1 cellular context compared by ENCODE assay signal in genomic region chr17:2259769-2260536, GRCh38.
A peak's percentile ranks its signal among the peaks of the same experiment; 100 is the strongest.
TF ChIP-seq lines count a peak whose summit lies in the region.

No MANE protein-coding gene starts in this region.

TF ChIP-seq in GM12878, 131 proteins besides CTCF, POLR2A, EP300 and RAD21 (continues in another document):
- TF ChIP-seq PKNOX1 (IDR thresholded peaks at IDR 0.05), result peak; percentile 55
- peak; percentile 77; the same call in 1 of the 2 replicates for TF ChIP-seq ZBED1 (IDR thresholded peaks at IDR 0.05; ENCODE audit: borderline replicate concordance)
- no peak for TF ChIP-seq REST (IDR thresholded peaks at IDR 0.05; ENCODE audit: low read depth, low read length)
- TF ChIP-seq POLR2AphosphoS2 (IDR thresholded peaks at IDR 0.05; ENCODE audit: low read depth, low read length), result no peak
- TF ChIP-seq KLF5 (IDR thresholded peaks at IDR 0.05; ENCODE audit: partially characterized antibody), result peak; percentile 43
- TF ChIP-seq PBX3 (IDR thresholded peaks at IDR 0.05; ENCODE audit: insufficient replicate concordance, low read depth, low read length), result peak; percentile 34
- no peak; the same call in none of the 2 replicates for TF ChIP-seq FOXM1 (IDR thresholded peaks at IDR 0.05; ENCODE audit: low read depth, low read length)
- peak; percentile 63 for TF ChIP-seq MTA2 (IDR thresholded peaks at IDR 0.05; ENCODE audit: low read depth)
- peak; percentile 91 to 92 for TF ChIP-seq IKZF2 (IDR thresholded peaks at IDR 0.05)
- no peak for TF ChIP-seq ATF3 (IDR thresholded peaks at IDR 0.05; ENCODE audit: borderline replicate concordance, extremely low read depth, low read depth, low read length)
- no peak for TF ChIP-seq KAT2A (conservative IDR thresholded peaks at IDR 0.05; ENCODE audit: control insufficient read depth, low read depth, low read length)
- peak; percentile 98 for TF ChIP-seq ATF7 (IDR thresholded peaks at IDR 0.05; ENCODE audit: low read depth)
- TF ChIP-seq E2F8 (IDR thresholded peaks at IDR 0.05; ENCODE audit: low read depth, partially characterized antibody), result no peak
- TF ChIP-seq POLR2AphosphoS5 (IDR thresholded peaks at IDR 0.05; ENCODE audit: low read length), result peak; percentile 78; the same call in 1 of the 2 replicates
- peak; percentile 87 for TF ChIP-seq MLLT1 (IDR thresholded peaks at IDR 0.05)
- peak; percentile 69 for TF ChIP-seq TAF1 (IDR thresholded peaks at IDR 0.05; ENCODE audit: borderline replicate concordance, low read depth, low read length)
- peak; percentile 65; the same call in 1 of the 2 replicates for TF ChIP-seq ZSCAN29 (IDR thresholded peaks at IDR 0.05)
- 0 out of 2 replicates have a peak, but pooled peaks have one; percentile 78 for TF ChIP-seq CHD1 (IDR thresholded peaks at IDR 0.05; ENCODE audit: low read depth, low read length)
- TF ChIP-seq POU2F2 (IDR thresholded peaks at IDR 0.05; ENCODE audit: borderline replicate concordance, low read depth, low read length), result peak; percentile 77; the same call in 1 of the 3 replicates
- TF ChIP-seq RELA (IDR thresholded peaks at IDR 0.05; ENCODE audit: borderline replicate concordance, partially characterized antibody), result no peak
- peak; percentile 95 for TF ChIP-seq SKIL (IDR thresholded peaks at IDR 0.05; ENCODE audit: low read depth, poor library complexity, severe bottlenecking)
- TF ChIP-seq ZNF687 (IDR thresholded peaks at IDR 0.05), result peak; percentile 98
- peak; percentile 24; the same call in 1 of the 2 replicates for TF ChIP-seq ZNF384 (IDR thresholded peaks at IDR 0.05; ENCODE audit: borderline replicate concordance, low read depth, low read length)
- no peak; the same call in 1 of the 2 replicates for TF ChIP-seq ZNF217 (IDR thresholded peaks at IDR 0.05)
- peak; percentile 62 for TF ChIP-seq CREB1 (IDR thresholded peaks at IDR 0.05; ENCODE audit: low read depth)
- TF ChIP-seq RCOR1 (conservative IDR thresholded peaks at IDR 0.05; ENCODE audit: low read depth, low read length), result no peak
- TF ChIP-seq CBX3 (IDR thresholded peaks at IDR 0.05; ENCODE audit: borderline replicate concordance, low read depth), result no peak
- 0 out of 2 replicates have a peak, but pooled peaks have one; percentile 31 for TF ChIP-seq GABPA (IDR thresholded peaks at IDR 0.05; ENCODE audit: low read depth)
- no peak for TF ChIP-seq CHD4 (IDR thresholded peaks at IDR 0.05)
- TF ChIP-seq ZNF592 (IDR thresholded peaks at IDR 0.05), result peak; percentile 80
- peak; percentile 54; the same call in 1 of the 2 replicates for TF ChIP-seq PML (IDR thresholded peaks at IDR 0.05; ENCODE audit: low read length)
- no peak for TF ChIP-seq KDM1A (IDR thresholded peaks at IDR 0.05; ENCODE audit: borderline replicate concordance)
- TF ChIP-seq JUND (IDR thresholded peaks at IDR 0.05; ENCODE audit: low read depth, low read length), result peak; percentile 84
- TF ChIP-seq NFYA (IDR thresholded peaks at IDR 0.05; ENCODE audit: borderline replicate concordance, low read depth, low read length), result no peak
